In the genomic region with DNA sequence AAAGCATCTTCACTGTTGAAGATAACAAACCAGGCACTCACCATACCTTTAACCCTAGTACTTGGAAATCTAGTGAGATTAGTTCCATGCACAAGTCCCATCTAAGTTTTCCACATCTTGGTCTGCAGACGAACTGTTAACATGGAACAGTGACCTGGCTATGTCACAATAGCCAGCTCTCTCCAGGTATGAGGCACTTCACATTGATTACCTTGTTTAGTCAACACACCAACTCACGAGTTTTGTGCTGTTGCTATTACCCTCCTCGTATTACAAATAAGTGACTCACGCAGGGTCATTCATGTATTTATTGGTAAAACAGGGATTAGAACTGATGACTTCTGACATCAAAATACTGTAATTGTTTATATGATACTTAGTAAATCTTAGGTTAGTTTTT, we compare ENCODE assay signal across 21 cellular contexts. TPM values are rescaled to one million over a fixed set of nuclear protein-coding genes. Genes with fewer than 3 reads are reported as not detected.
DNase-seq lines count a peak whose midpoint lies in the region; FAIRE-seq and TF ChIP-seq lines count a peak whose summit lies in the region.
"Had no signal": no experiment of that assay in that cellular context is flagged by ENCODE, and none has a peak within 500 bp of the region (broad histone marks: within the 10 kb centered on the region; RNA-seq: fewer than 3 reads in every experiment).

No MANE protein-coding gene starts in this region.

- no peak overlapping the region for H2BK120ac ChIP-seq in mesendoderm (ENCODE audit: low read depth, low read length)

- DNase-seq in DMS53 treated with DMSO at 0.1 percent for 48 hours (lab: John Stamatoyannopoulos, UW; ENCODE audit: unreplicated experiment): peak; percentile 34
- DNase-seq in NCI-H146 (lab: John Stamatoyannopoulos, UW): peak; percentile 21
- peak; percentile 25 for DNase-seq in NCI-H748 treated with DMSO at 0.1 percent for 48 hours (lab: John Stamatoyannopoulos, UW)
- peak; percentile 44 for DNase-seq in mesendoderm
- no peak for DNase-seq in H54 (ENCODE audit: insufficient read length, low spot score)
- DNase-seq in GM10248 (ENCODE audit: extremely low spot score): no peak
- no peak for DNase-seq in kidney tubule cell (ENCODE audit: low spot score)
- DNase-seq: ACHN, AML-193, Caco-2, DMS79, Kasumi-1, MM.1S, NCI-H1105 treated with DMSO at 0.1 percent for 48 hours, NCI-H187 treated with DMSO at 0.1 percent for 48 hours, NCI-H82, Right ventricle myocardium superior, T-helper 9 cell had no signal

- FAIRE-seq in H54 (lab: Jason Lieb, UNC): no peak
- FAIRE-seq: RCC 7860 had no signal

- H3K27me3 ChIP-seq in mesendoderm (ENCODE audit: insufficient read depth, low read length, poor library complexity): no peaks in the 10 kb centered on the region

- TF ChIP-seq CTCF in GM10248 (IDR thresholded peaks at IDR 0.05; ENCODE audit: control extremely low read depth, extremely low read depth, low read depth, missing control alignments): no peak

- no peak overlapping the region for H3K27ac ChIP-seq in mesendoderm (ENCODE audit: low read depth, low read length)
- H3K27ac ChIP-seq: SK-N-MC had no signal

- no peak overlapping the region for H3K4me2 ChIP-seq in mesendoderm (ENCODE audit: low read length)

- peak overlapping the region; percentile 4 for H3K56ac ChIP-seq in mesendoderm (ENCODE audit: low read length)

- no peak overlapping the region for H3K18ac ChIP-seq in mesendoderm (ENCODE audit: low read length)

- H3K79me1 ChIP-seq in mesendoderm (ENCODE audit: low read length): no peaks in the 10 kb centered on the region

- H3K4me1 ChIP-seq in mesendoderm (ENCODE audit: control insufficient read depth, low read depth, low read length): peaks cover 3% of the 10 kb centered on the region
- H3K4me1 ChIP-seq: Caco-2 had no signal

- no peak for TF ChIP-seq POLR2A in H54 (IDR thresholded peaks at IDR 0.05; ENCODE audit: low read depth, low read length)

- no peaks in the 10 kb centered on the region for H3K36me3 ChIP-seq in mesendoderm (ENCODE audit: control insufficient read depth, insufficient read depth, low read length)

- WGBS in mesendoderm (ENCODE audit: extremely low coverage, insufficient coverage, low lambda C conversion rate): no CpG with 5 or more reads among the region's 4 CpGs

- no peak overlapping the region for H4K8ac ChIP-seq in mesendoderm (ENCODE audit: low read depth, low read length)

- H2BK15ac ChIP-seq in mesendoderm (replicated peaks; ENCODE audit: low read depth): no peak overlapping the region

- H2BK5ac ChIP-seq in mesendoderm (ENCODE audit: low read length): no peak overlapping the region

- CTCF ChIA-PET in GM10248 (lab: Yijun Ruan, JAX): interaction anchor here (1.2 kb wide), 1 partner anchor 8 kb away, joined by 3 read pairs; no protein-coding TSS in a partner anchor

- no peak overlapping the region for H4K5ac ChIP-seq in mesendoderm (ENCODE audit: low read length)

- no peak overlapping the region for H3K9ac ChIP-seq in mesendoderm (ENCODE audit: low read length)

- no peaks in the 10 kb centered on the region for H3K79me2 ChIP-seq in mesendoderm (ENCODE audit: control insufficient read depth, insufficient read depth, low read length)

- H2AK5ac ChIP-seq in mesendoderm (ENCODE audit: low read length): no peak overlapping the region

- H3K4me3 ChIP-seq in mesendoderm (ENCODE audit: low read length): no peak overlapping the region
- H3K4me3 ChIP-seq: SK-N-MC had no signal

- no peak overlapping the region for H3K4ac ChIP-seq in mesendoderm (ENCODE audit: low read depth, low read length)

- POLR2A ChIA-PET in GM10248 (lab: Yijun Ruan, JAX): no interaction called here

- no peak overlapping the region for H3K23ac ChIP-seq in mesendoderm (ENCODE audit: low read length)

RNA-seq across cellular contexts. Expression of gene FRAS1, which starts 36.4 kb away (rescaled TPM):
- 10.0 TPM for polyA plus RNA-seq in mesendoderm (2013, experiment 1 of 2)
- 9.4 TPM for polyA plus RNA-seq in mesendoderm (2013, experiment 2 of 2)
- polyA plus RNA-seq: IgD-negative memory B cell had no signal

Comparison
In these comparisons a context has a peak if more than half of its experiments do, and no peak if none do; other contexts are left out.
1. DNase-seq: peak in DMS53 treated with DMSO at 0.1 percent for 48 hours (single experiment), NCI-H146 (single experiment), NCI-H748 treated with DMSO at 0.1 percent for 48 hours (single experiment) and mesendoderm (single experiment); none in H54 (single experiment), GM10248 (single experiment) and kidney tubule cell (single experiment).